1 cellular context compared by ENCODE assay signal in genomic region chr1:227915564-227916553, GRCh38.
TF ChIP-seq lines count a peak whose summit lies in the region.

No MANE protein-coding gene starts in this region.

TF ChIP-seq in HEK293, 187 proteins besides CTCF, POLR2A, EP300 and RAD21 (continued from another document):
- TF ChIP-seq, protein P1, sequence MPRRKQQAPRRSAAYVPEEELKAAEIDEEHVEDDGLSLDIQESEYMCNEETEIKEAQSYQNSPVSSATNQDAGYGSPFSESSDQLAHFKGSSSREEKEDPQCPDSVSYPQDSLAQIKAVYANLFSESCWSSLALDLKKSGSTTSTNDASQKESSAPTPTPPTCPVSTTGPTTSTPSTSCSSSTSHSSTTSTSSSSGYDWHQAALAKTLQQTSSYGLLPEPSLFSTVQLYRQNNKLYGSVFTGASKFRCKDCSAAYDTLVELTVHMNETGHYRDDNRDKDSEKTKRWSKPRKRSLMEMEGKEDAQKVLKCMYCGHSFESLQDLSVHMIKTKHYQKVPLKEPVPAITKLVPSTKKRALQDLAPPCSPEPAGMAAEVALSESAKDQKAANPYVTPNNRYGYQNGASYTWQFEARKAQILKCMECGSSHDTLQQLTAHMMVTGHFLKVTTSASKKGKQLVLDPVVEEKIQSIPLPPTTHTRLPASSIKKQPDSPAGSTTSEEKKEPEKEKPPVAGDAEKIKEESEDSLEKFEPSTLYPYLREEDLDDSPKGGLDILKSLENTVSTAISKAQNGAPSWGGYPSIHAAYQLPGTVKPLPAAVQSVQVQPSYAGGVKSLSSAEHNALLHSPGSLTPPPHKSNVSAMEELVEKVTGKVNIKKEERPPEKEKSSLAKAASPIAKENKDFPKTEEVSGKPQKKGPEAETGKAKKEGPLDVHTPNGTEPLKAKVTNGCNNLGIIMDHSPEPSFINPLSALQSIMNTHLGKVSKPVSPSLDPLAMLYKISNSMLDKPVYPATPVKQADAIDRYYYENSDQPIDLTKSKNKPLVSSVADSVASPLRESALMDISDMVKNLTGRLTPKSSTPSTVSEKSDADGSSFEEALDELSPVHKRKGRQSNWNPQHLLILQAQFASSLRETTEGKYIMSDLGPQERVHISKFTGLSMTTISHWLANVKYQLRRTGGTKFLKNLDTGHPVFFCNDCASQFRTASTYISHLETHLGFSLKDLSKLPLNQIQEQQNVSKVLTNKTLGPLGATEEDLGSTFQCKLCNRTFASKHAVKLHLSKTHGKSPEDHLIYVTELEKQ (tag by site-specific recombination; IDR thresholded peaks at IDR 0.05; ENCODE audit: borderline replicate concordance) = peak; percentile 10; the same call in 1 of the 2 replicates
- TF ChIP-seq, protein P2, sequence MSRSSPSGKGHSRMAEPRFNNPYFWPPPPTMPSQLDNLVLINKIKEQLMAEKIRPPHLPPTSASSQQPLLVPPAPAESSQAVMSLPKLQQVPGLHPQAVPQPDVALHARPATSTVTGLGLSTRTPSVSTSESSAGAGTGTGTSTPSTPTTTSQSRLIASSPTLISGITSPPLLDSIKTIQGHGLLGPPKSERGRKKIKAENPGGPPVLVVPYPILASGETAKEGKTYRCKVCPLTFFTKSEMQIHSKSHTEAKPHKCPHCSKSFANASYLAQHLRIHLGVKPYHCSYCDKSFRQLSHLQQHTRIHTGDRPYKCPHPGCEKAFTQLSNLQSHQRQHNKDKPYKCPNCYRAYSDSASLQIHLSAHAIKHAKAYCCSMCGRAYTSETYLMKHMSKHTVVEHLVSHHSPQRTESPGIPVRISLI (tag by site-specific recombination; IDR thresholded peaks at IDR 0.05) = no peak
- no peak for TF ChIP-seq ZNF473 (tag by site-specific recombination; IDR thresholded peaks at IDR 0.05)
- no peak for TF ChIP-seq ZNF2 (tag by site-specific recombination; IDR thresholded peaks at IDR 0.05)
- TF ChIP-seq SP7 (tag by site-specific recombination; IDR thresholded peaks at IDR 0.05) = peak; percentile 72
- TF ChIP-seq ZNF701 (tag by site-specific recombination; IDR thresholded peaks at IDR 0.05) = no peak
- TF ChIP-seq, protein P3, sequence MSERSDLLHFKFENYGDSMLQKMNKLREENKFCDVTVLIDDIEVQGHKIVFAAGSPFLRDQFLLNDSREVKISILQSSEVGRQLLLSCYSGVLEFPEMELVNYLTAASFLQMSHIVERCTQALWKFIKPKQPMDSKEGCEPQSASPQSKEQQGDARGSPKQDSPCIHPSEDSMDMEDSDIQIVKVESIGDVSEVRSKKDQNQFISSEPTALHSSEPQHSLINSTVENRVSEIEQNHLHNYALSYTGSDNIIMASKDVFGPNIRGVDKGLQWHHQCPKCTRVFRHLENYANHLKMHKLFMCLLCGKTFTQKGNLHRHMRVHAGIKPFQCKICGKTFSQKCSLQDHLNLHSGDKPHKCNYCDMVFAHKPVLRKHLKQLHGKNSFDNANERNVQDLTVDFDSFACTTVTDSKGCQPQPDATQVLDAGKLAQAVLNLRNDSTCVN (tag by site-specific recombination; optimal IDR thresholded peaks at IDR 0.05) = peak; percentile 20
- TF ChIP-seq ZNF174 (tag by site-specific recombination; IDR thresholded peaks at IDR 0.05) = no peak
- TF ChIP-seq ZFP37 (tag by site-specific recombination; IDR thresholded peaks at IDR 0.05) = no peak
- no peak for TF ChIP-seq ZNF521 (tag by site-specific recombination; IDR thresholded peaks at IDR 0.05)
- no peak for TF ChIP-seq ZNF148 (tag by site-specific recombination; IDR thresholded peaks at IDR 0.05; ENCODE audit: borderline replicate concordance)
- no peak; the same call in 1 of the 2 replicates for TF ChIP-seq ZNF629 (tag by site-specific recombination; IDR thresholded peaks at IDR 0.05)
- TF ChIP-seq, protein P4, sequence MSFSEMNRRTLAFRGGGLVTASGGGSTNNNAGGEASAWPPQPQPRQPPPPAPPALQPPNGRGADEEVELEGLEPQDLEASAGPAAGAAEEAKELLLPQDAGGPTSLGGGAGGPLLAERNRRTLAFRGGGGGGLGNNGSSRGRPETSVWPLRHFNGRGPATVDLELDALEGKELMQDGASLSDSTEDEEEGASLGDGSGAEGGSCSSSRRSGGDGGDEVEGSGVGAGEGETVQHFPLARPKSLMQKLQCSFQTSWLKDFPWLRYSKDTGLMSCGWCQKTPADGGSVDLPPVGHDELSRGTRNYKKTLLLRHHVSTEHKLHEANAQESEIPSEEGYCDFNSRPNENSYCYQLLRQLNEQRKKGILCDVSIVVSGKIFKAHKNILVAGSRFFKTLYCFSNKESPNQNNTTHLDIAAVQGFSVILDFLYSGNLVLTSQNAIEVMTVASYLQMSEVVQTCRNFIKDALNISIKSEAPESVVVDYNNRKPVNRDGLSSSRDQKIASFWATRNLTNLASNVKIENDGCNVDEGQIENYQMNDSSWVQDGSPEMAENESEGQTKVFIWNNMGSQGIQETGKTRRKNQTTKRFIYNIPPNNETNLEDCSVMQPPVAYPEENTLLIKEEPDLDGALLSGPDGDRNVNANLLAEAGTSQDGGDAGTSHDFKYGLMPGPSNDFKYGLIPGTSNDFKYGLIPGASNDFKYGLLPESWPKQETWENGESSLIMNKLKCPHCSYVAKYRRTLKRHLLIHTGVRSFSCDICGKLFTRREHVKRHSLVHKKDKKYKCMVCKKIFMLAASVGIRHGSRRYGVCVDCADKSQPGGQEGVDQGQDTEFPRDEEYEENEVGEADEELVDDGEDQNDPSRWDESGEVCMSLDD (tag by site-specific recombination; IDR thresholded peaks at IDR 0.05) = no peak
- no peak for TF ChIP-seq ZNF785 (tag by site-specific recombination; IDR thresholded peaks at IDR 0.05)
- TF ChIP-seq, protein P5, sequence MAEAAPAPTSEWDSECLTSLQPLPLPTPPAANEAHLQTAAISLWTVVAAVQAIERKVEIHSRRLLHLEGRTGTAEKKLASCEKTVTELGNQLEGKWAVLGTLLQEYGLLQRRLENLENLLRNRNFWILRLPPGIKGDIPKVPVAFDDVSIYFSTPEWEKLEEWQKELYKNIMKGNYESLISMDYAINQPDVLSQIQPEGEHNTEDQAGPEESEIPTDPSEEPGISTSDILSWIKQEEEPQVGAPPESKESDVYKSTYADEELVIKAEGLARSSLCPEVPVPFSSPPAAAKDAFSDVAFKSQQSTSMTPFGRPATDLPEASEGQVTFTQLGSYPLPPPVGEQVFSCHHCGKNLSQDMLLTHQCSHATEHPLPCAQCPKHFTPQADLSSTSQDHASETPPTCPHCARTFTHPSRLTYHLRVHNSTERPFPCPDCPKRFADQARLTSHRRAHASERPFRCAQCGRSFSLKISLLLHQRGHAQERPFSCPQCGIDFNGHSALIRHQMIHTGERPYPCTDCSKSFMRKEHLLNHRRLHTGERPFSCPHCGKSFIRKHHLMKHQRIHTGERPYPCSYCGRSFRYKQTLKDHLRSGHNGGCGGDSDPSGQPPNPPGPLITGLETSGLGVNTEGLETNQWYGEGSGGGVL (tag by site-specific recombination; IDR thresholded peaks at IDR 0.05) = peak; percentile 98
- no peak for TF ChIP-seq ZNF596 (tag by site-specific recombination; IDR thresholded peaks at IDR 0.05)
- TF ChIP-seq ZNF514 (tag by site-specific recombination; IDR thresholded peaks at IDR 0.05) = no peak
- TF ChIP-seq KLF1 (tag by site-specific recombination; IDR thresholded peaks at IDR 0.05) = peak; percentile 98
- TF ChIP-seq ZNF518A (tag by site-specific recombination; conservative IDR thresholded peaks at IDR 0.05; ENCODE audit: low read depth) = no peak
- TF ChIP-seq PRDM2 (tag by site-specific recombination; IDR thresholded peaks at IDR 0.05; ENCODE audit: borderline replicate concordance) = no peak
